Comparison of ENCODE assay signal across 13 cellular contexts in the genomic region with DNA sequence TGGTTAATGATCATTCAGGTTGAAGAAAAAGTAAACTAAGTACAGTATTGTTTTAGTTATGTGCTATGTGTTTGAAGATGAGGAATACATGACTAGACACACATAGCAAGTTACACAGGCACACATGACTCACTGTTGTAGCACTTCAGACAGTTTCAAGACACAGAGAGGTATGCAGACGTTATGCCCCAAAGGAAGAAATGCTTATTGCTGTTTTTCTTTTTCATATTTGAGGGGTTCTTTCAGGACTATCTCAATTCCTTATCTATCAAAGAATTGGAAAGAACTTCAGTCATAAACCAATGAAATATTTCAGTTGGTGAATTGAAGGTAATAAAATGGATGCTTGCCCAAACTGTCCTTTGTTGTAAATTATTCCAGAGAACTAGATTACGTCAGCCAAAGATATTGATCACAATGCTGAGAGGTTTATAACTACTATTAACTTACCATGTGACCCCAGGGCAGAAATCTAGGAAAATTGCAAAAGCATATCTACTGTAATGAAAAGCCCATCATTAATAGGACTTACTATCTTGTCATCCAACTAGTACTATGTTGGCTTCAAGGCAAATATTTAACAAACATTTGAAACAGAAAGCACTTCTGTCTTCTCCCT.
DNase-seq lines count a peak whose midpoint lies in the region; FAIRE-seq and TF ChIP-seq lines count a peak whose summit lies in the region.
"Had no signal": no experiment of that assay in that cellular context is flagged by ENCODE, and none has a peak within 500 bp of the region (broad histone marks: within the 10 kb centered on the region; RNA-seq: fewer than 3 reads in every experiment).

No MANE protein-coding gene starts in this region.

- H3K4me1 Mint-ChIP-seq in nephron: peaks cover 43% of the 10 kb centered on the region

- DNase-seq in EH (ENCODE audit: low read depth): peak; percentile 92
- peak; percentile 55 for DNase-seq in LoVo (ENCODE audit: low spot score)
- peak; percentile 96 for DNase-seq in bronchial epithelial cell (ENCODE audit: low read depth)
- no peak for DNase-seq in Karpas-422
- no peak for DNase-seq in GM20000 (ENCODE audit: low spot score)
- no peak for DNase-seq in NCI-H524 (lab: John Stamatoyannopoulos, UW)
- DNase-seq in frontal cortex (ENCODE audit: low spot score in 2 of 2): no peak
- DNase-seq: activated CD4-positive, CD25-positive, alpha-beta regulatory T cell treated with anti-CD3 and anti-CD28 coated beads, Interleukin-2, amount 50 U/mL, for 72 hours; NCI-H1092 treated with DMSO at 0.1 percent for 48 hours; stimulated activated naive CD4-positive, alpha-beta T cell had no signal

- FAIRE-seq in bronchial epithelial cell (lab: Jason Lieb, UNC) (no peak), frontal cortex (lab: Jason Lieb, UNC) (no peak)

- H3K4me1 ChIP-seq in Karpas-422 (ENCODE audit: low read length): peaks cover 32% of the 10 kb centered on the region

- no peak overlapping the region for H3K27ac ChIP-seq in Karpas-422 (ENCODE audit: low read length)

- no peak overlapping the region for H3K9ac ChIP-seq in Karpas-422 (ENCODE audit: low read length)

- H3K36me3 Mint-ChIP-seq in nephron (ENCODE audit: low read depth): peaks cover 4% of the 10 kb centered on the region
- H3K36me3 Mint-ChIP-seq: activated naive CD8-positive, alpha-beta T cell had no signal

- no peaks in the 10 kb centered on the region for H3K9me2 ChIP-seq in Karpas-422 (replicated peaks; ENCODE audit: insufficient read depth, low read length)

- H3K27ac Mint-ChIP-seq in nephron: peak overlapping the region in 2 of 3 experiments; percentile 3 to 8
- H3K27ac Mint-ChIP-seq: activated naive CD8-positive, alpha-beta T cell had no signal

- H3K36me3 ChIP-seq in bronchial epithelial cell (ENCODE audit: control insufficient read depth, insufficient read depth, low read length): peaks cover 2% of the 10 kb centered on the region
- H3K36me3 ChIP-seq in Karpas-422 (ENCODE audit: insufficient read depth, low read length): peaks cover 10% of the 10 kb centered on the region

- H3K27me3 Mint-ChIP-seq in nephron (ENCODE audit: low read depth): no peaks in the 10 kb centered on the region

- H3K4me2 ChIP-seq in Karpas-422 (ENCODE audit: low read depth, low read length, poor library complexity, severe bottlenecking): no peak overlapping the region

- H3K4me3 ChIP-seq in bronchial epithelial cell (ENCODE audit: low read depth, low read length) (no peak overlapping the region), Karpas-422 (ENCODE audit: low read length) (no peak overlapping the region)
- H3K4me3 ChIP-seq: skin epidermis had no signal

- H3K79me2 ChIP-seq in Karpas-422 (ENCODE audit: low read length): no peaks in the 10 kb centered on the region

- no peaks in the 10 kb centered on the region for H3K27me3 ChIP-seq in bronchial epithelial cell (ENCODE audit: control insufficient read depth, insufficient read depth, low read length)
- H3K27me3 ChIP-seq in Karpas-422 (ENCODE audit: low read length): no peaks in the 10 kb centered on the region

- no peaks in the 10 kb centered on the region for H4K20me1 ChIP-seq in Karpas-422 (ENCODE audit: insufficient read depth, low read depth, low read length)

- no peaks in the 10 kb centered on the region for H3K9me3 ChIP-seq in Karpas-422 (ENCODE audit: low read length)

- H3K9me3 Mint-ChIP-seq in nephron: no peaks in the 10 kb centered on the region

- TF ChIP-seq CTCF in bronchial epithelial cell (IDR thresholded peaks at IDR 0.05; ENCODE audit: insufficient read depth, low read length, severe bottlenecking) (no peak), nephron (IDR thresholded peaks at IDR 0.05; ENCODE audit: unreplicated experiment in 3 of 3) (no peak), GM20000 (IDR thresholded peaks at IDR 0.05; ENCODE audit: extremely low read depth, missing control alignments) (no peak)

- no peak overlapping the region for H3K4me3 Mint-ChIP-seq in nephron
- H3K4me3 Mint-ChIP-seq: activated naive CD8-positive, alpha-beta T cell had no signal

- H2AFZ ChIP-seq in Karpas-422 (ENCODE audit: low read length): no peak overlapping the region

Comparison
In these comparisons a context has a peak if more than half of its experiments do, and no peak if none do; other contexts are left out.
1. DNase-seq: peak in EH (single experiment), LoVo (single experiment) and bronchial epithelial cell (single experiment); none in Karpas-422 (single experiment), GM20000 (single experiment), NCI-H524 (0 of 2) and frontal cortex (0 of 2).